34 cellular contexts compared by ENCODE assay signal in genomic region chr12:34215893-34216285, GRCh38.
"Had no signal": no experiment of that assay in that cellular context is flagged by ENCODE, and none has a peak within 500 bp of the region (broad histone marks: within the 10 kb centered on the region; RNA-seq: fewer than 3 reads in every experiment).

No MANE protein-coding gene starts in this region.

- H3K4me3 ChIP-seq: MG63 had no signal

- H3K36me3 ChIP-seq: MG63 had no signal

- H3K27me3 ChIP-seq: MG63 had no signal

- DNase-seq: Karpas-422, Kasumi-1, MG63, MM.1S, MV-4-11, NCI-H1048, NCI-H1092, NCI-H1092 treated with DMSO at 0.1 percent for 48 hours, NCI-H1105, NCI-H1105 treated with DMSO at 0.1 percent for 48 hours, NCI-H1417, NCI-H1417 treated with DMSO at 0.1 percent for 48 hours, NCI-H1436, NCI-H1436 treated with DMSO at 0.1 percent for 48 hours, NCI-H146, NCI-H1694, NCI-H1694 treated with DMSO at 0.1 percent for 48 hours, NCI-H187, NCI-H187 treated with DMSO at 0.1 percent for 48 hours, NCI-H1930, NCI-H2029, NCI-H2029 treated with DMSO at 0.1 percent for 48 hours, NCI-H2081, NCI-H2081 treated with DMSO at 0.1 percent for 48 hours, NCI-H2107, NCI-H2171, NCI-H2171 treated with DMSO at 0.1 percent for 48 hours, NCI-H2227 treated with DMSO at 0.1 percent for 48 hours, NCI-H226, NCI-H345, NCI-H446, NCI-H446 treated with DMSO at 0.1 percent for 48 hours, NCI-H510A, NCI-H510A treated with DMSO at 0.1 percent for 48 hours had no signal

- H3K9me3 ChIP-seq: MG63 had no signal
